In the genomic region with DNA sequence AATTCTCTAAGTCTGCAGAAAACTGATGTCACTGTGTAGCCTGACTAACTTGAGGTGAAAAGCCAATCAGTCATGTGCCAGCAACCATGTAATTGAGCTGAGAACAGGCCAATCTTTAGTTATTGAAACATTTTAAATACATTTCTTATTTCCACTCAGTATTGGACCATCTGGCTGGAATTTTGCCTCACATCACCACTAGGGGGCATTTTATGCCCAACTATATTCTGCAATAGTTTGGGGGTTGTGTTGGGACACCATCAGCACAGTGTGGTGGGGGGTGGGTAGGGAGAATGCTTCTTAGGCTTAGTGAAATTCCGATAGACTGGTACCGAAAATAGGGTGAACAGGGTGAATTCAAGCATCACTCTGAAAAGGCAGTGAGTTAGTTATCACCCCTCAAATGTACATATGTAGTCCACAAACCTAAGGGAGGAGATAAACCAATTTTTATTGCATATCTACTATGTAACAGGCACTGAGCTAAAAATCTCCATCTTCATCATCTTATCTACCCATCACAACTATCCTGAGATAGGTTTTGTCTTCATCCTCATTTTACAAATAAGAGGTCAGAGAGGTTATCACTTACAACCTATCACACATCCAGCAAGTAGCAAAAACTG, we compare ENCODE assay signal across 8 cellular contexts. TPM values are rescaled to one million over a fixed set of nuclear protein-coding genes. Genes with fewer than 3 reads are reported as not detected.
A peak's percentile ranks its signal among the peaks of the same experiment; 100 is the strongest.
DNase-seq lines count a peak whose midpoint lies in the region; ATAC-seq and TF ChIP-seq lines count a peak whose summit lies in the region.

No MANE protein-coding gene starts in this region.

- H3K9ac ChIP-seq in neural progenitor cell: no peak overlapping the region

- H2AFZ ChIP-seq in GM23338: no peak overlapping the region
- H2AFZ ChIP-seq in neural progenitor cell (replicated peaks): no peak overlapping the region

- no peak for TF ChIP-seq POLR2A in NB4 (IDR thresholded peaks at IDR 0.05; ENCODE audit: extremely low read depth, insufficient read length)

- H3K4me1 Mint-ChIP-seq in activated CD4-positive, alpha-beta T cell treated with anti-CD3 and anti-CD28 coated beads, Interleukin-2, amount 10 ng/mL, durations not matched to agents 7 days and 5 days: no peaks in the 10 kb centered on the region
- H3K4me1 Mint-ChIP-seq in GM23338: peaks cover 6% of the 10 kb centered on the region; the same call in 2 of the 3 replicates
- H3K4me1 Mint-ChIP-seq in neural progenitor cell: peaks cover 11% of the 10 kb centered on the region
- no peaks in the 10 kb centered on the region for H3K4me1 Mint-ChIP-seq in activated T-helper 1 cell treated with anti-CD3 and anti-CD28 coated beads, Interleukin-12 subunit alpha, Interleukin-12 subunit beta, Interleukin-2, Interleukin-4 antibody, amounts not matched to agents 30 ng/mL and 10 ng/mL and 1 ng/mL, durations not matched to agents 14 hours and 24 hours and 36 hours (ENCODE audit: low read depth)

- H3K27me3 ChIP-seq in GM23338 (ENCODE audit: insufficient read depth) (no peaks in the 10 kb centered on the region), neural progenitor cell (no peaks in the 10 kb centered on the region)

- ATAC-seq in GM23338: peak; percentile 87

- no peaks in the 10 kb centered on the region for H3K9me3 ChIP-seq in neural progenitor cell (ENCODE audit: low read depth)

- H3K4me3 ChIP-seq in GM23338: no peak overlapping the region
- H3K4me3 ChIP-seq in NB4 (ENCODE audit: low read depth, low read length): no peak overlapping the region
- H3K4me3 ChIP-seq in neural progenitor cell: no peak overlapping the region

- H4K20me1 ChIP-seq in GM23338 (replicated peaks; ENCODE audit: insufficient read depth) (no peaks in the 10 kb centered on the region), neural progenitor cell (ENCODE audit: low read depth) (no peaks in the 10 kb centered on the region)

- CTCF ChIA-PET in activated CD4-positive, alpha-beta T cell treated with anti-CD3 and anti-CD28 coated beads, Interleukin-2, amount 10 ng/mL, durations not matched to agents 7 days and 5 days (lab: Charles Lee): interaction anchor here (0.8 kb wide), 1 partner anchor 30 kb away, joined by 3 read pairs; no protein-coding TSS in a partner anchor

- H3K4me1 ChIP-seq in GM23338 (ENCODE audit: insufficient read depth) (no peaks in the 10 kb centered on the region), neural progenitor cell (no peaks in the 10 kb centered on the region)

- POLR2A ChIA-PET in activated CD4-positive, alpha-beta T cell treated with anti-CD3 and anti-CD28 coated beads, Interleukin-2, amount 10 ng/mL, durations not matched to agents 7 days and 5 days (lab: Charles Lee): no interaction called here

- no peak overlapping the region for H3K4me2 ChIP-seq in GM23338
- no peak overlapping the region for H3K4me2 ChIP-seq in neural progenitor cell

- H3K27ac Mint-ChIP-seq in activated CD4-positive, alpha-beta T cell treated with anti-CD3 and anti-CD28 coated beads, Interleukin-2, amount 10 ng/mL, durations not matched to agents 7 days and 5 days: no peak overlapping the region
- H3K27ac Mint-ChIP-seq in GM23338 (no peak overlapping the region), neural progenitor cell (no peak overlapping the region)
- no peak overlapping the region for H3K27ac Mint-ChIP-seq in activated T-helper 1 cell treated with anti-CD3 and anti-CD28 coated beads, Interleukin-12 subunit alpha, Interleukin-12 subunit beta, Interleukin-2, Interleukin-4 antibody, amounts not matched to agents 30 ng/mL and 10 ng/mL and 1 ng/mL, durations not matched to agents 14 hours and 24 hours and 36 hours

- no peak overlapping the region for H3K27ac ChIP-seq in GM23338 (ENCODE audit: low read depth)
- H3K27ac ChIP-seq in neural progenitor cell: no peak overlapping the region

- no peaks in the 10 kb centered on the region for H3F3A ChIP-seq in GM23338 (replicated peaks; ENCODE audit: low read depth)
- no peaks in the 10 kb centered on the region for H3F3A ChIP-seq in neural progenitor cell (ENCODE audit: low read depth)

- H3K9me2 ChIP-seq in GM23338 (ENCODE audit: insufficient read depth): no peaks in the 10 kb centered on the region

- H3K9me3 Mint-ChIP-seq in activated CD4-positive, alpha-beta T cell treated with anti-CD3 and anti-CD28 coated beads, Interleukin-2, amount 10 ng/mL, durations not matched to agents 7 days and 5 days: no peaks in the 10 kb centered on the region
- H3K9me3 Mint-ChIP-seq in GM23338: no peaks in the 10 kb centered on the region
- no peaks in the 10 kb centered on the region for H3K9me3 Mint-ChIP-seq in neural progenitor cell
- no peaks in the 10 kb centered on the region for H3K9me3 Mint-ChIP-seq in activated T-helper 1 cell treated with anti-CD3 and anti-CD28 coated beads, Interleukin-12 subunit alpha, Interleukin-12 subunit beta, Interleukin-2, Interleukin-4 antibody, amounts not matched to agents 30 ng/mL and 10 ng/mL and 1 ng/mL, durations not matched to agents 14 hours and 24 hours and 36 hours

- peak; percentile 79 to 93 for TF ChIP-seq CTCF in GM23338 (conservative IDR thresholded peaks at IDR 0.05; ENCODE audit: low read depth in 2 of 2)
- peak; percentile 67 for TF ChIP-seq CTCF in NB4 (IDR thresholded peaks at IDR 0.05; ENCODE audit: low read depth, low read length)
- peak; percentile 84 for TF ChIP-seq CTCF in neural progenitor cell (IDR thresholded peaks at IDR 0.05)

- H3K79me2 ChIP-seq in GM23338 (replicated peaks; ENCODE audit: insufficient read depth) (no peaks in the 10 kb centered on the region), neural progenitor cell (ENCODE audit: low read depth) (no peaks in the 10 kb centered on the region)

- H3K4me3 Mint-ChIP-seq in activated CD4-positive, alpha-beta T cell treated with anti-CD3 and anti-CD28 coated beads, Interleukin-2, amount 10 ng/mL, durations not matched to agents 7 days and 5 days: no peak overlapping the region
- H3K4me3 Mint-ChIP-seq in GM23338 (no peak overlapping the region), neural progenitor cell (no peak overlapping the region)
- H3K4me3 Mint-ChIP-seq in activated T-helper 1 cell treated with anti-CD3 and anti-CD28 coated beads, Interleukin-12 subunit alpha, Interleukin-12 subunit beta, Interleukin-2, Interleukin-4 antibody, amounts not matched to agents 30 ng/mL and 10 ng/mL and 1 ng/mL, durations not matched to agents 14 hours and 24 hours and 36 hours: no peak overlapping the region

- no peaks in the 10 kb centered on the region for H3K27me3 Mint-ChIP-seq in activated CD4-positive, alpha-beta T cell treated with anti-CD3 and anti-CD28 coated beads, Interleukin-2, amount 10 ng/mL, durations not matched to agents 7 days and 5 days
- H3K27me3 Mint-ChIP-seq in GM23338 (ENCODE audit: insufficient read depth, low read depth, poor library complexity) (peaks cover 2% of the 10 kb centered on the region), neural progenitor cell (ENCODE audit: insufficient read depth, low read depth) (peaks cover 3% of the 10 kb centered on the region)
- H3K27me3 Mint-ChIP-seq in activated T-helper 1 cell treated with anti-CD3 and anti-CD28 coated beads, Interleukin-12 subunit alpha, Interleukin-12 subunit beta, Interleukin-2, Interleukin-4 antibody, amounts not matched to agents 30 ng/mL and 10 ng/mL and 1 ng/mL, durations not matched to agents 14 hours and 24 hours and 36 hours (ENCODE audit: insufficient read depth): no peaks in the 10 kb centered on the region

- H3K36me3 Mint-ChIP-seq in activated CD4-positive, alpha-beta T cell treated with anti-CD3 and anti-CD28 coated beads, Interleukin-2, amount 10 ng/mL, durations not matched to agents 7 days and 5 days (ENCODE audit: low read depth): no peaks in the 10 kb centered on the region
- H3K36me3 Mint-ChIP-seq in GM23338 (ENCODE audit: low read depth) (no peaks in the 10 kb centered on the region), neural progenitor cell (no peaks in the 10 kb centered on the region)
- H3K36me3 Mint-ChIP-seq in activated T-helper 1 cell treated with anti-CD3 and anti-CD28 coated beads, Interleukin-12 subunit alpha, Interleukin-12 subunit beta, Interleukin-2, Interleukin-4 antibody, amounts not matched to agents 30 ng/mL and 10 ng/mL and 1 ng/mL, durations not matched to agents 14 hours and 24 hours and 36 hours (ENCODE audit: low read depth): no peaks in the 10 kb centered on the region

- H3K36me3 ChIP-seq in GM23338 (ENCODE audit: insufficient read depth): no peaks in the 10 kb centered on the region; the same call in 1 of the 2 replicates
- no peaks in the 10 kb centered on the region for H3K36me3 ChIP-seq in neural progenitor cell

- peak; percentile 20 for DNase-seq in activated CD4-positive, alpha-beta T cell treated with anti-CD3 and anti-CD28 coated beads, Interleukin-2, amount 10 ng/mL, durations not matched to agents 7 days and 5 days
- no peak for DNase-seq in activated CD4-positive, alpha-beta T cell treated with anti-CD3 and anti-CD28 coated beads for 1 hour
- DNase-seq in GM23338 (ENCODE audit: low spot score) (peak; percentile 75), NB4 (ENCODE audit: low read depth) (peak; percentile 48), cerebellar cortex (ENCODE audit: low spot score) (peak; percentile 48), neural progenitor cell (ENCODE audit: low spot score) (peak; percentile 60), SK-N-DZ (ENCODE audit: low spot score) (no peak)
- no peak for DNase-seq in activated T-helper 1 cell treated with anti-CD3 and anti-CD28 coated beads, Interleukin-12 subunit alpha, Interleukin-12 subunit beta, Interleukin-2, Interleukin-4 antibody, amounts not matched to agents 30 ng/mL and 10 ng/mL and 1 ng/mL, durations not matched to agents 14 hours and 24 hours and 36 hours (ENCODE audit: low spot score)

- intact Hi-C loops in activated T-helper 1 cell treated with anti-CD3 and anti-CD28 coated beads, Interleukin-12 subunit alpha, Interleukin-12 subunit beta, Interleukin-2, Interleukin-4 antibody, amounts not matched to agents 30 ng/mL and 10 ng/mL and 1 ng/mL, durations not matched to agents 14 hours and 24 hours and 36 hours (cut with micrococcal nuclease): no loop called here

TF ChIP-seq in GM23338, 12 proteins besides CTCF, POLR2A, EP300 and RAD21 (continues in another document):
- TF ChIP-seq ZNF114 (CRISPR knock-in tag; IDR thresholded peaks at IDR 0.05): no peak

RNA-seq across cellular contexts. Expression of gene NPSR1, which starts 17.8 kb away (rescaled TPM):
- total RNA-seq in activated CD4-positive, alpha-beta T cell treated with anti-CD3 and anti-CD28 coated beads, Interleukin-2, amount 10 ng/mL, durations not matched to agents 7 days and 5 days: not detected
- not detected in 2 replicates for total RNA-seq in GM23338 (2014; rRNA removed; shearing (Covaris generic))
- polyA plus RNA-seq in GM23338 (2016; fragmentation: Nextera tagmentation; extraction: Ambion mirVana): not detected in 2 replicates
- total RNA-seq in neural progenitor cell (ENCODE audit: low replicate concordance): not detected in 2 replicates
- total RNA-seq in activated T-helper 1 cell treated with anti-CD3 and anti-CD28 coated beads, Interleukin-12 subunit alpha, Interleukin-12 subunit beta, Interleukin-2, Interleukin-4 antibody, amounts not matched to agents 30 ng/mL and 10 ng/mL and 1 ng/mL, durations not matched to agents 14 hours and 24 hours and 36 hours: not detected in 2 replicates
- polyA plus RNA-seq in SK-N-DZ (2014; cell fraction: cytosol; rRNA removed): not detected in 2 replicates
- not detected in 2 replicates for polyA plus RNA-seq in SK-N-DZ (2014; cell fraction: nucleus; rRNA removed)

Comparison
In these comparisons a context has a peak if more than half of its experiments do, and no peak if none do; other contexts are left out.
1. DNase-seq: peak in activated CD4-positive, alpha-beta T cell treated with anti-CD3 and anti-CD28 coated beads, Interleukin-2, amount 10 ng/mL, durations not matched to agents 7 days and 5 days (single experiment), GM23338 (single experiment), NB4 (single experiment), cerebellar cortex (single experiment) and neural progenitor cell (single experiment); none in activated CD4-positive, alpha-beta T cell treated with anti-CD3 and anti-CD28 coated beads for 1 hour (single experiment), activated T-helper 1 cell treated with anti-CD3 and anti-CD28 coated beads, Interleukin-12 subunit alpha, Interleukin-12 subunit beta, Interleukin-2, Interleukin-4 antibody, amounts not matched to agents 30 ng/mL and 10 ng/mL and 1 ng/mL, durations not matched to agents 14 hours and 24 hours and 36 hours (single experiment) and SK-N-DZ (single experiment).
2. Peak in every context shown above with its lines, with median percentiles within 50 percentile points of each other: CTCF ChIP-seq.